ENCODE assay signal across 21 cellular contexts in genomic region chr17:79070266-79070880, GRCh38. TPM values are rescaled to one million over a fixed set of nuclear protein-coding genes. Genes with fewer than 3 reads are reported as not detected.
DNase-seq lines count a peak whose midpoint lies in the region; ATAC-seq and TF ChIP-seq lines count a peak whose summit lies in the region.
"Had no signal": no experiment of that assay in that cellular context is flagged by ENCODE, and none has a peak within 500 bp of the region (broad histone marks: within the 10 kb centered on the region; RNA-seq: fewer than 3 reads in every experiment).

No MANE protein-coding gene starts in this region.

- peaks cover 4 to 5% of the 10 kb centered on the region in 2 donors for H3K4me1 Mint-ChIP-seq in natural killer cell treated with Interleukin-12 subunit alpha and Interleukin-12 subunit beta and Interleukin-15 and Interleukin-18, amount 100 ng/mL, for 72 hours (ENCODE audit: low read depth in 2 of 2)
- H3K4me1 Mint-ChIP-seq in natural killer cell (peaks cover 4 to 12% of the 10 kb centered on the region in 2 donors), chondrocyte (ENCODE audit: low read depth) (peaks cover 2% of the 10 kb centered on the region)

- H3K27me3 Mint-ChIP-seq in natural killer cell treated with Interleukin-12 subunit alpha and Interleukin-12 subunit beta and Interleukin-15 and Interleukin-18, amount 100 ng/mL, for 72 hours: peaks cover 0 to 3% of the 10 kb centered on the region in 2 donors
- H3K27me3 Mint-ChIP-seq in natural killer cell (ENCODE audit: low read depth in 2 of 2): peaks cover 2 to 3% of the 10 kb centered on the region in 2 donors
- H3K27me3 Mint-ChIP-seq in chondrocyte (ENCODE audit: low read depth): peaks cover 12% of the 10 kb centered on the region

- TF ChIP-seq CTCF in natural killer cell (IDR thresholded peaks at IDR 0.05) (no peak), chondrocyte (IDR thresholded peaks at IDR 0.05) (no peak), foreskin fibroblast (IDR thresholded peaks at IDR 0.05; ENCODE audit: low read depth, low read length) (no peak)

- no peaks in the 10 kb centered on the region for H3K9me3 Mint-ChIP-seq in natural killer cell treated with Interleukin-12 subunit alpha and Interleukin-12 subunit beta and Interleukin-15 and Interleukin-18, amount 100 ng/mL, for 72 hours
- H3K9me3 Mint-ChIP-seq in natural killer cell: no peaks in the 10 kb centered on the region
- H3K9me3 Mint-ChIP-seq in chondrocyte (ENCODE audit: low read depth): no peaks in the 10 kb centered on the region

- no peak overlapping the region for H3K27ac Mint-ChIP-seq in natural killer cell treated with Interleukin-12 subunit alpha and Interleukin-12 subunit beta and Interleukin-15 and Interleukin-18, amount 100 ng/mL, for 72 hours
- H3K27ac Mint-ChIP-seq in natural killer cell (no peak overlapping the region), chondrocyte (ENCODE audit: unreplicated experiment) (no peak overlapping the region)
- H3K27ac Mint-ChIP-seq: CD14-positive monocyte had no signal

- ATAC-seq in natural killer cell treated with Interleukin-12 subunit alpha and Interleukin-12 subunit beta and Interleukin-15 and Interleukin-18, amount 100 ng/mL, for 72 hours: no peak
- ATAC-seq in natural killer cell: no peak

- H3K4me3 ChIP-seq in foreskin fibroblast (ENCODE audit: low read depth in 1 of 2, low read length in 2 of 2): no peak overlapping the region
- H3K4me3 ChIP-seq: PC-9, SJSA1 had no signal

- no peaks in the 10 kb centered on the region for H3K36me3 Mint-ChIP-seq in natural killer cell treated with Interleukin-12 subunit alpha and Interleukin-12 subunit beta and Interleukin-15 and Interleukin-18, amount 100 ng/mL, for 72 hours
- H3K36me3 Mint-ChIP-seq in natural killer cell: no peaks in the 10 kb centered on the region
- no peaks in the 10 kb centered on the region for H3K36me3 Mint-ChIP-seq in chondrocyte (ENCODE audit: low read depth)
- H3K36me3 Mint-ChIP-seq: CD14-positive monocyte had no signal

- intact Hi-C loops in natural killer cell (cut with micrococcal nuclease) (no loop called here), posterior vena cava (cut with DNase I) (no loop called here)

- no peak overlapping the region for H3K4me3 Mint-ChIP-seq in natural killer cell treated with Interleukin-12 subunit alpha and Interleukin-12 subunit beta and Interleukin-15 and Interleukin-18, amount 100 ng/mL, for 72 hours
- H3K4me3 Mint-ChIP-seq in natural killer cell (no peak overlapping the region), chondrocyte (ENCODE audit: unreplicated experiment) (no peak overlapping the region)
- H3K4me3 Mint-ChIP-seq: CD14-positive monocyte had no signal

- DNase-seq in natural killer cell treated with Interleukin-12 subunit alpha and Interleukin-12 subunit beta and Interleukin-15 and Interleukin-18, amount 100 ng/mL, for 72 hours (ENCODE audit: low spot score): peak; percentile 37
- DNase-seq in natural killer cell (no peak), chondrocyte (ENCODE audit: low spot score) (peak; percentile 52), posterior vena cava (ENCODE audit: low spot score) (peak; percentile 26), MV-4-11 (lab: John Stamatoyannopoulos, UW) (no peak), foreskin fibroblast (no peak), T1000 (lab: John Stamatoyannopoulos, UW) (no peak)
- DNase-seq: BE2C, Calu3, DMS79 treated with DMSO at 0.1 percent for 48 hours, GF-D8, HCEC 1CT, Kasumi-1, NCI-H1694, NCI-H2029 treated with DMSO at 0.1 percent for 48 hours, NCI-H446 treated with DMSO at 0.1 percent for 48 hours, NCI-H526, PC-9, Right ventricle myocardium superior had no signal

RNA-seq across cellular contexts. Expression of gene ENGASE, which starts 4.3 kb away (rescaled TPM):
- 10 to 100 TPM; 37.2 to 54.2 TPM for total RNA-seq in natural killer cell treated with Interleukin-12 subunit alpha and Interleukin-12 subunit beta and Interleukin-15 and Interleukin-18, amount 100 ng/mL, for 72 hours
- total RNA-seq in natural killer cell (10 to 100 TPM; 56.0 to 86.4 (median 56.9) TPM), chondrocyte (16.8 to 30.7 TPM (median 19.7 TPM) in 3 replicates), posterior vena cava (10 to 100 TPM; 18.2 to 29.7 TPM)

RNA-seq across cellular contexts. Expression of gene C1QTNF1, which starts 46.4 kb away (rescaled TPM):
- not detected for total RNA-seq in natural killer cell treated with Interleukin-12 subunit alpha and Interleukin-12 subunit beta and Interleukin-15 and Interleukin-18, amount 100 ng/mL, for 72 hours
- total RNA-seq in natural killer cell (under 1 TPM in 2 of 3 donors, not detected in 1; 0.20 to 0.28 TPM), chondrocyte (74.7 to 96.2 TPM (median 74.9 TPM) in 3 replicates), posterior vena cava (100 to 1,000 TPM; 172 to 261 TPM)

Comparison
In these comparisons a context has a peak if more than half of its experiments do, and no peak if none do; other contexts are left out.
1. DNase-seq: peak in natural killer cell treated with Interleukin-12 subunit alpha and Interleukin-12 subunit beta and Interleukin-15 and Interleukin-18, amount 100 ng/mL, for 72 hours (single experiment), chondrocyte (single experiment) and posterior vena cava (single experiment); none in natural killer cell (single experiment), MV-4-11 (single experiment), foreskin fibroblast (0 of 2) and T1000 (single experiment).
2. RNA of gene C1QTNF1, which starts 46.4 kb away (total RNA-seq): 172 to 261 TPM in posterior vena cava and 74.7 to 96.2 TPM in chondrocyte; 0.20 to 0.28 TPM in natural killer cell and not detected in natural killer cell treated with Interleukin-12 subunit alpha and Interleukin-12 subunit beta and Interleukin-15 and Interleukin-18, amount 100 ng/mL, for 72 hours; every median in the first group is over 10 times any median in the second.